ENCODE assay signal across 18 cellular contexts in genomic region chr10:131514454-131514853, GRCh38.
DNase-seq lines count a peak whose midpoint lies in the region; ATAC-seq and TF ChIP-seq lines count a peak whose summit lies in the region.
"Had no signal": no experiment of that assay in that cellular context is flagged by ENCODE, and none has a peak within 500 bp of the region (broad histone marks: within the 10 kb centered on the region; RNA-seq: fewer than 3 reads in every experiment).

No MANE protein-coding gene starts in this region.

- H3K18ac ChIP-seq in mesendoderm (ENCODE audit: low read length): no peak overlapping the region

- no peak overlapping the region for H3K4ac ChIP-seq in mesendoderm (ENCODE audit: low read depth, low read length)

- no peak overlapping the region for H2AK5ac ChIP-seq in mesendoderm (ENCODE audit: low read length)

- no peak overlapping the region for H2BK5ac ChIP-seq in mesendoderm (ENCODE audit: low read length)

- no peak overlapping the region for H3K4me2 ChIP-seq in mesendoderm (ENCODE audit: low read length)
- H3K4me2 ChIP-seq: GM23338 had no signal

- WGBS in mesendoderm (ENCODE audit: extremely low coverage, insufficient coverage, low lambda C conversion rate): no CpG with 5 or more reads among the region's 12 CpGs
- WGBS in heart right ventricle, 2 donors: 44 to 51% methylated on average over 12 of the region's 12 CpGs

- no peak overlapping the region for H2BK120ac ChIP-seq in mesendoderm (ENCODE audit: low read depth, low read length)

- H3K23ac ChIP-seq in mesendoderm (ENCODE audit: low read length): no peak overlapping the region

- H3K36me3 ChIP-seq in WERI-Rb-1 (no peaks in the 10 kb centered on the region), mesendoderm (ENCODE audit: control insufficient read depth, insufficient read depth, low read length) (no peaks in the 10 kb centered on the region), heart right ventricle (no peaks in the 10 kb centered on the region)
- H3K36me3 ChIP-seq: gastrocnemius medialis, neutrophil had no signal

- no peak overlapping the region for H3K9ac ChIP-seq in mesendoderm (ENCODE audit: low read length)

- ATAC-seq in heart right ventricle: no peak
- ATAC-seq: activated T-cell treated with anti-CD3 and anti-CD28 coated beads, Interleukin-2, amount 50 U/mL, for 4 hours; gastrocnemius medialis; GM23338 had no signal

- no peaks in the 10 kb centered on the region for H3K79me1 ChIP-seq in mesendoderm (ENCODE audit: low read length)

- no peak overlapping the region for H3K56ac ChIP-seq in mesendoderm (ENCODE audit: low read length)

- H2BK15ac ChIP-seq in mesendoderm (replicated peaks; ENCODE audit: low read depth): no peak overlapping the region

- H3K4me3 ChIP-seq in WERI-Rb-1 (ENCODE audit: low read depth, low read length): no peak overlapping the region
- no peak overlapping the region for H3K4me3 ChIP-seq in mesendoderm (ENCODE audit: low read length)
- no peak overlapping the region for H3K4me3 ChIP-seq in heart right ventricle
- H3K4me3 ChIP-seq: gastrocnemius medialis, GM23338 had no signal

- TF ChIP-seq CTCF in WERI-Rb-1 (IDR thresholded peaks at IDR 0.05; ENCODE audit: low read depth, low read length): no peak
- no peak for TF ChIP-seq CTCF in heart right ventricle (IDR thresholded peaks at IDR 0.05)

- H3K27me3 ChIP-seq in WERI-Rb-1 (ENCODE audit: insufficient read depth, low read depth, severe bottlenecking) (no peaks in the 10 kb centered on the region), mesendoderm (ENCODE audit: insufficient read depth, low read length, poor library complexity) (no peaks in the 10 kb centered on the region), heart right ventricle (peaks cover 0 to 38% (median 6%) of the 10 kb centered on the region in 7 donors)
- H3K27me3 ChIP-seq: gastrocnemius medialis, neutrophil had no signal

- no peaks in the 10 kb centered on the region for H3K4me1 ChIP-seq in mesendoderm (ENCODE audit: control insufficient read depth, low read depth, low read length)
- no peaks in the 10 kb centered on the region for H3K4me1 ChIP-seq in heart right ventricle
- H3K4me1 ChIP-seq: gastrocnemius medialis had no signal

- H4K5ac ChIP-seq in mesendoderm (ENCODE audit: low read length): no peak overlapping the region

- H3K9me3 ChIP-seq in WERI-Rb-1 (ENCODE audit: severe bottlenecking): peaks cover 10% of the 10 kb centered on the region
- H3K9me3 ChIP-seq in heart right ventricle: peaks cover 0 to 16% (median 0%) of the 10 kb centered on the region in 11 donors
- H3K9me3 ChIP-seq: gastrocnemius medialis, neutrophil had no signal

- H4K8ac ChIP-seq in mesendoderm (ENCODE audit: low read depth, low read length): no peak overlapping the region

- intact Hi-C loops in heart right ventricle (cut with DNase I): no loop called here

- DNase-seq in Daoy (ENCODE audit: low read depth) (peak; percentile 88), HK-2 (ENCODE audit: unreplicated experiment) (peak; percentile 76), WERI-Rb-1 (peak; percentile 77), mesendoderm (peak; percentile 51), NCI-H524 treated with DMSO at 0.1 percent for 48 hours (lab: John Stamatoyannopoulos, UW) (no peak), heart right ventricle (no peak), D341Med (ENCODE audit: low spot score) (no peak), pons (ENCODE audit: low spot score) (no peak)
- DNase-seq: activated T-cell treated with anti-CD3 and anti-CD28 coated beads, Interleukin-2, amount 50 U/mL, for 4 hours; C1 segment of cervical spinal cord; cerebellar nuclear complex; DND-41; gastrocnemius medialis; KG1; NCI-H187 treated with DMSO at 0.1 percent for 48 hours; NCI-H524 had no signal

- no peaks in the 10 kb centered on the region for H3K79me2 ChIP-seq in mesendoderm (ENCODE audit: control insufficient read depth, insufficient read depth, low read length)

- no peak overlapping the region for H3K27ac ChIP-seq in WERI-Rb-1
- no peak overlapping the region for H3K27ac ChIP-seq in mesendoderm (ENCODE audit: low read depth, low read length)
- no peak overlapping the region for H3K27ac ChIP-seq in heart right ventricle
- H3K27ac ChIP-seq: gastrocnemius medialis, neutrophil had no signal

Comparison
In these comparisons a context has a peak if more than half of its experiments do, and no peak if none do; other contexts are left out.
1. DNase-seq: peak in Daoy (single experiment), HK-2 (single experiment), WERI-Rb-1 (single experiment) and mesendoderm (single experiment); none in NCI-H524 treated with DMSO at 0.1 percent for 48 hours (single experiment), heart right ventricle (0 of 2), D341Med (single experiment) and pons (single experiment).